ENCODE assay signal across 12 cellular contexts in genomic region chr9:81609782-81610738, GRCh38.
DNase-seq lines count a peak whose midpoint lies in the region; ATAC-seq, FAIRE-seq and TF ChIP-seq lines count a peak whose summit lies in the region.
"Had no signal": no experiment of that assay in that cellular context is flagged by ENCODE, and none has a peak within 500 bp of the region (broad histone marks: within the 10 kb centered on the region; RNA-seq: fewer than 3 reads in every experiment).

No MANE protein-coding gene starts in this region.

- POLR2A ChIA-PET in A549 (lab: Yijun Ruan, JAX), result no interaction called here

- no peak for TF ChIP-seq EP300 in A549 (IDR thresholded peaks at IDR 0.05)

- FAIRE-seq in A549 (lab: Jason Lieb, UNC), result no peak
- FAIRE-seq: urothelium cell line had no signal

- no peak overlapping the region; the same call in 2 of the 3 replicates for H3K4me3 ChIP-seq in A549

- TF ChIP-seq CTCF in A549 (IDR thresholded peaks at IDR 0.05), result no peak

- TF ChIP-seq RAD21 in A549 (conservative IDR thresholded peaks at IDR 0.05 in 1 of 2, IDR thresholded peaks at IDR 0.05 in 1 of 2), result 0 out of 5 replicates have a peak, but pooled peaks of 1 of the 2 experiments have one; percentile 6

- TF ChIP-seq POLR2A in A549 (IDR thresholded peaks at IDR 0.05; ENCODE audit: low read length), result no peak

- DNase-seq in A549 (ENCODE audit: low read depth in 1 of 2, low spot score in 1 of 2), result no peak
- peak; percentile 58 for DNase-seq in left kidney (ENCODE audit: low read depth, low spot score)
- DNase-seq in stimulated activated CD4-positive, alpha-beta T cell treated with anti-CD3 and anti-CD28 coated beads, Interleukin-2, amount 100 ng/mL, for 48 hours, result no peak
- no peak for DNase-seq in NCI-H82 treated with DMSO at 0.1 percent for 48 hours (lab: John Stamatoyannopoulos, UW; ENCODE audit: unreplicated experiment)
- no peak for DNase-seq in NCI-H510A treated with DMSO at 0.1 percent for 48 hours (lab: John Stamatoyannopoulos, UW)
- no peak for DNase-seq in activated CD8-positive, alpha-beta memory T cell treated with anti-CD3 and anti-CD28 coated beads, Interleukin-2, amount 50 U/mL, for 48 hours
- DNase-seq: NCI-H446 treated with DMSO at 0.1 percent for 48 hours, retina had no signal

- peaks cover 39% of the 10 kb centered on the region for H3K4me1 ChIP-seq in A549

- CTCF ChIA-PET in A549 (lab: Yijun Ruan, JAX), result interaction anchor here (0.8 to 0.9 kb wide), 2 partner anchors 12 to 14 kb away, joined by 3 to 4 read pairs; no protein-coding TSS in a partner anchor

- H3K27ac ChIP-seq in A549, result peak overlapping the region; percentile 56 to 84

- ATAC-seq in A549 (peak; percentile 68 to 78), HG03103 (IDR thresholded peaks at IDR 0.05; ENCODE audit: low read depth, unreplicated experiment) (peak; percentile 95), SK-N-SH treated with all-trans-retinoic acid at 6 μM for 48 hours (peak; percentile 66)
- ATAC-seq: HCT116 had no signal

- no peaks in the 10 kb centered on the region for H3K9me3 ChIP-seq in A549

- WGBS in A549 (ENCODE audit: missing lambda C conversion rate), result 43% methylated on average over 8 of the region's 8 CpGs

- peak overlapping the region; percentile 56 for H3K4me2 ChIP-seq in A549

TF ChIP-seq in A549, 52 proteins besides CTCF, POLR2A, EP300 and RAD21:
- TF ChIP-seq BHLHE40 (IDR thresholded peaks at IDR 0.05; ENCODE audit: low read depth, low read length), result no peak
- TF ChIP-seq HOXB13 (CRISPR knock-in tag; IDR thresholded peaks at IDR 0.05; ENCODE audit: low read depth), result no peak
- no peak for TF ChIP-seq PHF8 (IDR thresholded peaks at IDR 0.05; ENCODE audit: borderline replicate concordance, low read depth)
- TF ChIP-seq ZC3H11A (IDR thresholded peaks at IDR 0.05), result no peak
- TF ChIP-seq, protein P1, sequence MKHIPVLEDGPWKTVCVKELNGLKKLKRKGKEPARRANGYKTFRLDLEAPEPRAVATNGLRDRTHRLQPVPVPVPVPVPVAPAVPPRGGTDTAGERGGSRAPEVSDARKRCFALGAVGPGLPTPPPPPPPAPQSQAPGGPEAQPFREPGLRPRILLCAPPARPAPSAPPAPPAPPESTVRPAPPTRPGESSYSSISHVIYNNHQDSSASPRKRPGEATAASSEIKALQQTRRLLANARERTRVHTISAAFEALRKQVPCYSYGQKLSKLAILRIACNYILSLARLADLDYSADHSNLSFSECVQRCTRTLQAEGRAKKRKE (CRISPR knock-in tag; IDR thresholded peaks at IDR 0.05; ENCODE audit: low read depth), result no peak
- TF ChIP-seq USF2 (IDR thresholded peaks at IDR 0.05), result no peak
- TF ChIP-seq ZSCAN20 (CRISPR knock-in tag; IDR thresholded peaks at IDR 0.05), result no peak
- TF ChIP-seq CBX8 (IDR thresholded peaks at IDR 0.05), result no peak
- no peak; the same call in 2 of the 3 replicates for TF ChIP-seq SMC3 (IDR thresholded peaks at IDR 0.05)
- TF ChIP-seq FOSL2 (IDR thresholded peaks at IDR 0.05), result no peak
- TF ChIP-seq FOSL2 (CRISPR knock-in tag; IDR thresholded peaks at IDR 0.05), result no peak; the same call in 1 of the 2 replicates
- no peak for TF ChIP-seq KDM5A (IDR thresholded peaks at IDR 0.05)
- TF ChIP-seq ELK1 (IDR thresholded peaks at IDR 0.05; ENCODE audit: low read depth, low read length), result no peak
- no peak for TF ChIP-seq MAZ (IDR thresholded peaks at IDR 0.05; ENCODE audit: borderline replicate concordance, low read depth, low read length)
- TF ChIP-seq JUN (IDR thresholded peaks at IDR 0.05), result no peak
- TF ChIP-seq RNF2 (IDR thresholded peaks at IDR 0.05; ENCODE audit: borderline replicate concordance, low read depth), result no peak
- TF ChIP-seq E2F6 (IDR thresholded peaks at IDR 0.05; ENCODE audit: borderline replicate concordance, low read depth), result no peak
- TF ChIP-seq FOXS1 (CRISPR knock-in tag; IDR thresholded peaks at IDR 0.05), result no peak
- TF ChIP-seq CHD2 (IDR thresholded peaks at IDR 0.05; ENCODE audit: low read length, partially characterized antibody), result no peak

TF ChIP-seq in SK-N-SH treated with all-trans-retinoic acid at 6 μM for 48 hours, 23 proteins besides CTCF, POLR2A, EP300 and RAD21:
- TF ChIP-seq ISL1 (CRISPR knock-in tag; IDR thresholded peaks at IDR 0.05) (no peak), SNAI2 (CRISPR knock-in tag; IDR thresholded peaks at IDR 0.05) (no peak), ARNTL (CRISPR knock-in tag; IDR thresholded peaks at IDR 0.05; ENCODE audit: borderline replicate concordance, low read depth) (no peak), OSR1 (CRISPR knock-in tag; IDR thresholded peaks at IDR 0.05) (no peak), CSDC2 (CRISPR knock-in tag; IDR thresholded peaks at IDR 0.05) (no peak), PATZ1 (CRISPR knock-in tag; IDR thresholded peaks at IDR 0.05; ENCODE audit: borderline replicate concordance) (no peak), ZNF565 (CRISPR knock-in tag; conservative IDR thresholded peaks at IDR 0.05; ENCODE audit: low read depth) (no peak), POU6F1 (CRISPR knock-in tag; IDR thresholded peaks at IDR 0.05; ENCODE audit: borderline replicate concordance, low read depth) (no peak), RARB (CRISPR knock-in tag; IDR thresholded peaks at IDR 0.05) (no peak), TSHZ2 (CRISPR knock-in tag; IDR thresholded peaks at IDR 0.05) (no peak), TOX (CRISPR knock-in tag; IDR thresholded peaks at IDR 0.05; ENCODE audit: borderline replicate concordance) (no peak), ZC3H10 (CRISPR knock-in tag; IDR thresholded peaks at IDR 0.05) (no peak), GLIS3 (CRISPR knock-in tag; IDR thresholded peaks at IDR 0.05) (no peak), ZFP30 (CRISPR knock-in tag; IDR thresholded peaks at IDR 0.05) (no peak), ZFP3 (CRISPR knock-in tag; IDR thresholded peaks at IDR 0.05) (no peak), PPARA (CRISPR knock-in tag; IDR thresholded peaks at IDR 0.05; ENCODE audit: borderline replicate concordance) (no peak), BACH2 (CRISPR knock-in tag; IDR thresholded peaks at IDR 0.05; ENCODE audit: borderline replicate concordance) (no peak), TCF4 (CRISPR knock-in tag; IDR thresholded peaks at IDR 0.05; ENCODE audit: borderline replicate concordance) (no peak), ESRRG (CRISPR knock-in tag; IDR thresholded peaks at IDR 0.05) (no peak)
